ENCODE assay signal across 8 cellular contexts in the genomic region with DNA sequence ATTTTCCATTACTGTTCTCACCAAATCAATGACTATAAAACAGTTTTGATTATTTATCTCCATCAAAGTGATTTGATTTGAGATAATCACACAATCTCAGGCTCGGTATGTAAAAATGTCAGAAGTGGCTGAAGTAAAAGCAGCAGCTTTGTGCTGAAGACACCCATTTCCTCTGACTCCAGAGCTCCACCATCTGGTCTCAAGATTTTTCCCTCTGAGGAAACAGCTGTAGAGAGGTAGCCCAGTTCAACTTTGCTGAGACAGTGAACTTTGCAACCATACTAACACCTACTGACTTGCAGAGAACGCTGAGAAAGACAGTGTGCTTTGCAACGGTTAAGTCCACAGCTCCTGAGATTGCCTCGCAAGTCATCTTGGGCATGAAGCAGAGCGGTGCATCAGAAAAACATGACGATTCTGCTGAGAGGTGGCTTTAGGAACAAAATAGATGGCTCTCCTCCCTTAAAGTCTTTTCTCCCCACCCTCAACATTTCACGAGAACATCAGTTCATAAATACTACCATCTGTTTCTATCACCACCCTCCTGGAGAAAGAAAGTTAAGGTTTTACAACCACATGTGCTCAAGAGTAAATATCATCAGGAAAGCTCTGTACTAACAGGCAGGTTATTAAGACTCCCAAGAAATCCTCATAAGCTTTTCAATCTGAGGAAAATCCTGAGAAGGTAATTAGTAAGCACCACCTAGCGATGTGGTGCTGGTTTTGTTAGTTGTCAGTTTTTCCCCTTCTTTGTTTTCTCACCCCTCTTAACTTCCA. TPM values are rescaled to one million over a fixed set of nuclear protein-coding genes. Genes with fewer than 3 reads are reported as not detected.
DNase-seq lines count a peak whose midpoint lies in the region; ATAC-seq and TF ChIP-seq lines count a peak whose summit lies in the region.

No MANE protein-coding gene starts in this region.

- H3K4me3 ChIP-seq in BJ (ENCODE audit: low read depth, low read length), result no peak overlapping the region
- no peak overlapping the region for H3K4me3 ChIP-seq in PC-3 (ENCODE audit: low read length)

- no peak overlapping the region for H3K9ac ChIP-seq in PC-3 (ENCODE audit: low read length)

- no peaks in the 10 kb centered on the region for H3K9me2 ChIP-seq in PC-3 (replicated peaks; ENCODE audit: low read length)

- peak; percentile 67 for TF ChIP-seq CTCF in BJ (IDR thresholded peaks at IDR 0.05; ENCODE audit: insufficient read depth, low read depth, low read length)
- peak; percentile 44 for TF ChIP-seq CTCF in GM12874 (IDR thresholded peaks at IDR 0.05; ENCODE audit: insufficient read depth, low read depth, low read length)
- TF ChIP-seq CTCF in PC-3 (conservative IDR thresholded peaks at IDR 0.05; ENCODE audit: low read depth, low read length), result peak; percentile 74

- H3F3A ChIP-seq in PC-3 (ENCODE audit: low read length, unreplicated experiment), result no peaks in the 10 kb centered on the region

- no peak overlapping the region for H2AFZ ChIP-seq in PC-3 (ENCODE audit: low read length)

- no peaks in the 10 kb centered on the region for H3K79me2 ChIP-seq in PC-3 (ENCODE audit: low read length)

- H3K27ac ChIP-seq in PC-3 (ENCODE audit: low read length) (no peak overlapping the region), temporal lobe (ENCODE audit: low read depth, low read length) (peak overlapping the region; percentile 37)

- DNase-seq in BJ (ENCODE audit: low read depth) (peak; percentile 21), PC-3 (peak; percentile 64), left lobe of liver (ENCODE audit: low spot score) (peak; percentile 58), COLO668 (lab: John Stamatoyannopoulos, UW; ENCODE audit: unreplicated experiment) (no peak)
- DNase-seq in central memory CD4-positive, alpha-beta T cell, result peak; percentile 9

- ATAC-seq in PC-3, result peak; percentile 89
- peak; percentile 95 for ATAC-seq in left lobe of liver
- no peak for ATAC-seq in GM21447 (IDR thresholded peaks at IDR 0.05; ENCODE audit: unreplicated experiment)

- POLR2A ChIA-PET in BJ (lab: Charles Lee), result no interaction called here
- POLR2A ChIA-PET in PC-3 (lab: Charles Lee; ENCODE audit: unreplicated experiment), result interaction anchor here (0.5 kb wide), 1 partner anchor 385 kb away, joined by 3 read pairs; no protein-coding TSS in a partner anchor

- no peaks in the 10 kb centered on the region for H4K20me1 ChIP-seq in PC-3 (ENCODE audit: low read length)

- intact Hi-C loops in PC-3 (cut with micrococcal nuclease), result loop anchor here (1.0 kb wide), 2 partner anchors 162 to 222 kb away; no protein-coding TSS in a partner anchor

- peaks cover 11% of the 10 kb centered on the region for H3K36me3 ChIP-seq in BJ (ENCODE audit: control insufficient read depth, insufficient read depth, low read length)
- peaks cover 29% of the 10 kb centered on the region; the same call in 1 of the 2 replicates for H3K36me3 ChIP-seq in PC-3 (ENCODE audit: low read depth, low read length)

- CTCF ChIA-PET in BJ (lab: Yijun Ruan, JAX), result interaction anchor here (0.6 to 6.3 kb wide), 24 partner anchors 8 to 915 kb away, joined by 3 to 64 read pairs (median 4); a partner anchor contains a TSS
- CTCF ChIA-PET in PC-3 (lab: Charles Lee), result interaction anchor here (0.6 to 1.7 kb wide), 6 partner anchors 10 to 354 kb away, joined by 3 to 56 read pairs (median 7); a partner anchor contains a TSS

- no peak overlapping the region for H3K4me2 ChIP-seq in PC-3 (ENCODE audit: low read length)

- H3K27me3 ChIP-seq in BJ (ENCODE audit: control insufficient read depth, insufficient read depth, low read length) (no peaks in the 10 kb centered on the region), PC-3 (ENCODE audit: low read length) (no peaks in the 10 kb centered on the region)

- BruUV-seq in PC-3 (replicated peaks; lab: Mats Ljungman, UMichigan), result no TSS peak

- H3K4me1 ChIP-seq in PC-3 (ENCODE audit: insufficient read depth, low read length), result peaks cover 4% of the 10 kb centered on the region; the same call in 1 of the 2 replicates

- no peaks in the 10 kb centered on the region for H3K9me3 ChIP-seq in PC-3 (ENCODE audit: low read length)

RNA-seq across cellular contexts. Expression of a gene that starts 34.8 kb away (rescaled TPM):
- not detected in 2 replicates for polyA plus RNA-seq in BJ (2011; rRNA removed)
- not detected in 2 replicates for polyA minus RNA-seq in BJ (2011; rRNA and poly(A)+ RNA removed)
- total RNA-seq in PC-3 (2014; rRNA removed) (not detected in 2 replicates), left lobe of liver (not detected), temporal lobe (not detected)

RNA-seq across cellular contexts. Expression of a gene that starts 39.0 kb away (rescaled TPM):
- polyA plus RNA-seq in BJ (2011; rRNA removed), result 51.4 and 55.4 TPM in 2 replicates
- 37.3 and 64.5 TPM in 2 replicates for polyA minus RNA-seq in BJ (2011; rRNA and poly(A)+ RNA removed)
- total RNA-seq in PC-3 (2014; rRNA removed) (28.4 and 38.8 TPM in 2 replicates), left lobe of liver (31.2 TPM), temporal lobe (70.1 TPM)
